ENCODE assay signal across 1 cellular context in genomic region chr1:43172532-43172972, GRCh38.
TF ChIP-seq lines count a peak whose summit lies in the region.

No MANE protein-coding gene starts in this region.

TF ChIP-seq in K562, 482 proteins besides CTCF, POLR2A, EP300 and RAD21 (continued from another document and continues in another):
- TF ChIP-seq ZMIZ1 (IDR thresholded peaks at IDR 0.05; ENCODE audit: low read depth in 2 of 2, low read length in 2 of 2) (no peak), TFAM (CRISPR knock-in tag; conservative IDR thresholded peaks at IDR 0.05) (no peak), ZNF143 (CRISPR knock-in tag; IDR thresholded peaks at IDR 0.05) (no peak), BHLHE40 (IDR thresholded peaks at IDR 0.05; ENCODE audit: low read length) (no peak), ZBTB26 (CRISPR knock-in tag; IDR thresholded peaks at IDR 0.05) (no peak), CREB3L1 (IDR thresholded peaks at IDR 0.05; ENCODE audit: borderline replicate concordance, low read depth) (peak; percentile 74; the same call in 1 of the 2 replicates), ID3 (CRISPR knock-in tag; IDR thresholded peaks at IDR 0.05) (no peak), ID3 (tag; IDR thresholded peaks at IDR 0.05) (no peak), ZNF3 (CRISPR knock-in tag; IDR thresholded peaks at IDR 0.05) (no peak), MLX (CRISPR knock-in tag; conservative IDR thresholded peaks at IDR 0.05) (peak in 1 of 2 experiments; percentile 58; a peak in 1 of 4 replicates), STAT6 (CRISPR knock-in tag; IDR thresholded peaks at IDR 0.05) (no peak), HMGN3 (IDR thresholded peaks at IDR 0.05; ENCODE audit: borderline replicate concordance, extremely low read depth, insufficient read length, low read depth, low read length) (no peak), KHSRP (IDR thresholded peaks at IDR 0.05) (no peak), ZFP91 (CRISPR knock-in tag; IDR thresholded peaks at IDR 0.05) (no peak), PATZ1 (CRISPR knock-in tag; IDR thresholded peaks at IDR 0.05; ENCODE audit: borderline replicate concordance) (no peak), SNAPC5 (CRISPR knock-in tag; IDR thresholded peaks at IDR 0.05) (no peak), CHD1 (IDR thresholded peaks at IDR 0.05; ENCODE audit: low read length) (no peak), ZNF316 (IDR thresholded peaks at IDR 0.05) (no peak), ZNF551 (CRISPR knock-in tag; IDR thresholded peaks at IDR 0.05) (no peak), FOXJ2 (tag; IDR thresholded peaks at IDR 0.05) (no peak), TSHZ1 (CRISPR knock-in tag; IDR thresholded peaks at IDR 0.05) (no peak), NR0B1 (IDR thresholded peaks at IDR 0.05; ENCODE audit: partially characterized antibody) (no peak), U2AF2 (optimal IDR thresholded peaks at IDR 0.05; ENCODE audit: low read depth, low read length) (no peak), MIER1 (IDR thresholded peaks at IDR 0.05; ENCODE audit: low read depth) (0 out of 2 replicates have a peak, but pooled peaks have one; percentile 60), KDM1A (IDR thresholded peaks at IDR 0.05) (no peak), VEZF1 (CRISPR knock-in tag; IDR thresholded peaks at IDR 0.05) (peak; percentile 54), PREB (CRISPR knock-in tag; IDR thresholded peaks at IDR 0.05) (no peak), CREB1 (IDR thresholded peaks at IDR 0.05) (no peak), CREB1 (CRISPR knock-in tag; IDR thresholded peaks at IDR 0.05) (no peak), FOS (IDR thresholded peaks at IDR 0.05; ENCODE audit: extremely low read depth, insufficient read length) (no peak), ZFP36 (IDR thresholded peaks at IDR 0.05; ENCODE audit: low read depth, low read length, partially characterized antibody) (no peak)
